ENCODE assay signal across 9 cellular contexts in the genomic region with DNA sequence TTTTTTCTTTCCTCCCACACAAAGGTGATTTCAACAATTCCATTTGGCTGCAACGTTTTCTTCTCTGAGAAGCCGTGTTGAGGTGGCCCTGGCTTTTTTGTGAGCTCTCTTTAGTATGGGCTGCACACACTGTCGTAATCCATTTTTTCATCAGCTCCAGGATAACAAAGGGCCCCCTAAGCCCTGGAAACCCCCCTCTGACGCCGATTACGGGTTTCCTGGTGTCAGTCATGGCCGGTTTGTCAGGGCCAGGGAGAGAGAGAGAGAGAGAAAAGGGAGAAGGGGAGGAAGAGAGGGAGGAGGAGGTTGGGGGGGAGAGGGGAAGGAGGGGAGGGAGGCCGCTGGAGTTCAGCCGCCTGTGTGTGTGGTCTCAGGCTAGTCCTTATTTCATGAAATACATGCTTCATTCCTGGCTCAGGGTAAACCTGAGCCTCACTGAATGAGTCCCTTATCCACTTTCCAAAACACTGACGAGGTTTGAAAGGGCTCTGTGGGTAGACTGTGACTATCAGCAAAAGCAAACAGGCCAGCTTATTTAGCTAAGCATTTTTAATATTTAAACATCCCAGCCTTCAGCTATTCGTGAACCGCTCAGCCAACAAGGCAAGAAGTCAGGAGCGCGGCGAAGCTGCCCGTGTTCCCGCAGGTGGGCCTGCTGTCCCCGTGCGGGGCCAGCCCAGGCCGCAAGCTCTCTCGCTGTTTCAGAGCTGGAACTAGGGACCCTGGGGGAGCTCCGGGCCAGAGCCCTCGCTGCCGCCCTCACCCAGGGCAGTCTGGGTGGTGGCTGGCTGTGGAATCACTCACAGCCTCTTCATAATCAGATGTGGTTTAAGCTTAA.
DNase-seq lines count a peak whose midpoint lies in the region; ATAC-seq and TF ChIP-seq lines count a peak whose summit lies in the region.
"Had no signal": no experiment of that assay in that cellular context is flagged by ENCODE, and none has a peak within 500 bp of the region (broad histone marks: within the 10 kb centered on the region; RNA-seq: fewer than 3 reads in every experiment).

No MANE protein-coding gene starts in this region.

- DNase-seq in AG04450 (ENCODE audit: low read depth, low spot score) (no peak), cardiac muscle cell (ENCODE audit: low read depth in 1 of 2, low spot score in 1 of 2) (peak; percentile 44 to 75), omental fat pad (ENCODE audit: low spot score) (no peak), NCI-H2081 treated with DMSO at 0.1 percent for 48 hours (lab: John Stamatoyannopoulos, UW) (no peak), NCI-H2029 treated with DMSO at 0.1 percent for 48 hours (lab: John Stamatoyannopoulos, UW) (no peak)
- DNase-seq in activated T-cell treated with anti-CD3 and anti-CD28 coated beads, Interleukin-2, amount 50 U/mL, for 48 hours, result peak; percentile 55 to 60
- no peak for DNase-seq in effector CD4-positive, alpha-beta T cell
- DNase-seq: NCI-H524 treated with DMSO at 0.1 percent for 48 hours had no signal

- H3K27ac ChIP-seq in AG04450 (ENCODE audit: low read depth, low read length) (peak overlapping the region; percentile 21), cardiac muscle cell (peak overlapping the region; percentile 52)

- no peak overlapping the region for H3K4me3 ChIP-seq in AG04450 (ENCODE audit: low read depth, low read length)
- no peak overlapping the region for H3K4me3 ChIP-seq in cardiac muscle cell

- H3K27me3 ChIP-seq in AG04450 (ENCODE audit: control insufficient read depth, insufficient read depth, low read length), result peaks cover 34% of the 10 kb centered on the region
- no peaks in the 10 kb centered on the region for H3K27me3 ChIP-seq in cardiac muscle cell

- CTCF ChIA-PET in AG04450 (lab: Charles Lee), result interaction anchor here (0.5 kb wide), 1 partner anchor 203 kb away, joined by 7 read pairs; no protein-coding TSS in a partner anchor

- TF ChIP-seq CTCF in AG04450 (IDR thresholded peaks at IDR 0.05; ENCODE audit: low read depth, low read length), result no peak
- no peak for TF ChIP-seq CTCF in cardiac muscle cell (IDR thresholded peaks at IDR 0.05; ENCODE audit: low read depth, low read length)
- no peak for TF ChIP-seq CTCF in omental fat pad (IDR thresholded peaks at IDR 0.05)

- peak; percentile 41 for ATAC-seq in omental fat pad (ENCODE audit: low FRiP score)
- no peak for ATAC-seq in GM19328 (IDR thresholded peaks at IDR 0.05; ENCODE audit: unreplicated experiment)

- H3K4me1 ChIP-seq in cardiac muscle cell (ENCODE audit: low read depth), result peaks cover 15% of the 10 kb centered on the region

- H3K9me3 ChIP-seq in AG04450 (ENCODE audit: control insufficient read depth, insufficient read depth, low read length), result peaks cover 7% of the 10 kb centered on the region; the same call in 1 of the 2 replicates
- H3K9me3 ChIP-seq in cardiac muscle cell (ENCODE audit: low read depth), result no peaks in the 10 kb centered on the region

- POLR2A ChIA-PET in AG04450 (lab: Yijun Ruan, JAX), result interaction anchor here (0.5 to 0.7 kb wide), 3 partner anchors 8 to 302 kb away, joined by 3 to 4 read pairs (median 3); no protein-coding TSS in a partner anchor

- H3K36me3 ChIP-seq in cardiac muscle cell, result no peaks in the 10 kb centered on the region

Comparison
In these comparisons a context has a peak if more than half of its experiments do, and no peak if none do; other contexts are left out.
1. DNase-seq: peak in activated T-cell treated with anti-CD3 and anti-CD28 coated beads, Interleukin-2, amount 50 U/mL, for 48 hours (2 of 2) and cardiac muscle cell (2 of 2); none in AG04450 (single experiment), omental fat pad (single experiment), NCI-H2081 treated with DMSO at 0.1 percent for 48 hours (single experiment), effector CD4-positive, alpha-beta T cell (single experiment) and NCI-H2029 treated with DMSO at 0.1 percent for 48 hours (single experiment).